ENCODE assay signal across 2 cellular contexts in genomic region chr2:26238301-26238958, GRCh38.
A peak's percentile ranks its signal among the peaks of the same experiment; 100 is the strongest.
TF ChIP-seq lines count a peak whose summit lies in the region.

No MANE protein-coding gene starts in this region.

TF ChIP-seq in A549, 52 proteins besides CTCF, POLR2A, EP300 and RAD21:
- TF ChIP-seq CEBPB (IDR thresholded peaks at IDR 0.05): peak; percentile 85 to 89; a peak in 3 of 4 replicates
- no peak for TF ChIP-seq HOXB5 (CRISPR knock-in tag; IDR thresholded peaks at IDR 0.05)

TF ChIP-seq in IMR-90, 13 proteins besides CTCF, POLR2A, EP300 and RAD21 (continued from another document):
- peak; percentile 89 for TF ChIP-seq CEBPB (IDR thresholded peaks at IDR 0.05; ENCODE audit: low read depth, low read length)
